In genomic region chr14:79418649-79419415, GRCh38 we compare ENCODE assay signal across 18 cellular contexts.
"Had no signal": no experiment of that assay in that cellular context is flagged by ENCODE, and none has a peak within 500 bp of the region (broad histone marks: within the 10 kb centered on the region; RNA-seq: fewer than 3 reads in every experiment).

No MANE protein-coding gene starts in this region.

- H3K4me1 Mint-ChIP-seq: activated B cell treated with CpG ODN at 0.5 μM for 24 hours; activated CD4-positive, alpha-beta T cell treated with anti-CD3 and anti-CD28 coated beads, Interleukin-2, amount 10 ng/mL, durations not matched to agents 24 days and 14 days; naive thymus-derived CD4-positive, alpha-beta T cell; T-helper 17 cell had no signal

- ATAC-seq: activated CD8-positive, alpha-beta T cell treated with anti-CD3 and anti-CD28 coated beads, Interleukin-2, amount 10 ng/mL, durations not matched to agents 7 days and 5 days; activated naive CD4-positive, alpha-beta T cell treated with anti-CD3 and anti-CD28 coated beads, Interleukin-2, amount 50 U/mL, for 72 hours; naive thymus-derived CD4-positive, alpha-beta T cell; T-helper 17 cell had no signal

- H3K4me3 Mint-ChIP-seq: activated B cell treated with CpG ODN at 0.5 μM for 24 hours; activated CD4-positive, alpha-beta T cell treated with anti-CD3 and anti-CD28 coated beads, Interleukin-2, amount 10 ng/mL, durations not matched to agents 24 days and 14 days; activated CD8-positive, alpha-beta T cell treated with anti-CD3 and anti-CD28 coated beads, Interleukin-2, amount 10 ng/mL, durations not matched to agents 7 days and 5 days; naive thymus-derived CD4-positive, alpha-beta T cell; T-helper 17 cell had no signal

- H3K9me3 Mint-ChIP-seq: activated B cell treated with CpG ODN at 0.5 μM for 24 hours; activated CD4-positive, alpha-beta T cell treated with anti-CD3 and anti-CD28 coated beads, Interleukin-2, amount 10 ng/mL, durations not matched to agents 24 days and 14 days had no signal

- FAIRE-seq: colon, kidney, TTC549 had no signal

- DNase-seq: activated B cell treated with CpG ODN at 0.5 μM for 24 hours; activated CD4-positive, alpha-beta T cell treated with anti-CD3 and anti-CD28 coated beads, Interleukin-2, amount 10 ng/mL, durations not matched to agents 24 days and 14 days; activated CD8-positive, alpha-beta memory T cell treated with anti-CD3 and anti-CD28 coated beads, Interleukin-2, amount 50 U/mL, for 4 hours; activated CD8-positive, alpha-beta T cell treated with anti-CD3 and anti-CD28 coated beads, Interleukin-2, amount 10 ng/mL, durations not matched to agents 7 days and 5 days; activated effector memory CD4-positive, alpha-beta T cell treated with anti-CD3 and anti-CD28 coated beads, Interleukin-2, amount 50 U/mL, for 16 hours; activated T-cell treated with anti-CD3 and anti-CD28 coated beads, Interleukin-2, amount 50 U/mL, for 48 hours; kidney; left lung; mammary epithelial cell; naive thymus-derived CD4-positive, alpha-beta T cell; retina; stimulated activated CD4-positive, alpha-beta T cell treated with anti-CD3 and anti-CD28 coated beads, Interleukin-4, amount 100 ng/mL, for 24 hours; stimulated activated naive CD4-positive, alpha-beta T cell; T-helper 17 cell; trophoblast cell had no signal

- H3K27me3 Mint-ChIP-seq: activated B cell treated with CpG ODN at 0.5 μM for 24 hours; activated CD4-positive, alpha-beta T cell treated with anti-CD3 and anti-CD28 coated beads, Interleukin-2, amount 10 ng/mL, durations not matched to agents 24 days and 14 days; naive thymus-derived CD4-positive, alpha-beta T cell; T-helper 17 cell had no signal

- H3K27ac Mint-ChIP-seq: activated B cell treated with CpG ODN at 0.5 μM for 24 hours; activated CD4-positive, alpha-beta T cell treated with anti-CD3 and anti-CD28 coated beads, Interleukin-2, amount 10 ng/mL, durations not matched to agents 24 days and 14 days; activated CD8-positive, alpha-beta T cell treated with anti-CD3 and anti-CD28 coated beads, Interleukin-2, amount 10 ng/mL, durations not matched to agents 7 days and 5 days; naive thymus-derived CD4-positive, alpha-beta T cell; T-helper 17 cell had no signal
